ENCODE assay signal across 8 cellular contexts in genomic region chr6:44064089-44064947, GRCh38.
DNase-seq lines count a peak whose midpoint lies in the region; ATAC-seq and TF ChIP-seq lines count a peak whose summit lies in the region.

No MANE protein-coding gene starts in this region.

- intact Hi-C loops in natural killer cell (cut with micrococcal nuclease): no loop called here

- peak overlapping the region; percentile 0; the same call in 1 of the 2 replicates for H3K4me2 ChIP-seq in BLaER1

- H3K9me3 ChIP-seq in BLaER1: peaks cover 13% of the 10 kb centered on the region

- no peak for TF ChIP-seq CTCF in endothelial cell (IDR thresholded peaks at IDR 0.05; ENCODE audit: unreplicated experiment)
- no peak for TF ChIP-seq CTCF in natural killer cell (IDR thresholded peaks at IDR 0.05)

- peak overlapping the region; percentile 63 for H3K4me3 Mint-ChIP-seq in endothelial cell (ENCODE audit: unreplicated experiment)
- no peak overlapping the region for H3K4me3 Mint-ChIP-seq in natural killer cell

- H3K4me1 ChIP-seq in BLaER1: peaks cover 77% of the 10 kb centered on the region

- H3K4me1 Mint-ChIP-seq in endothelial cell (ENCODE audit: unreplicated experiment) (peaks cover 32% of the 10 kb centered on the region), natural killer cell (peaks cover under 1 to 8% of the 10 kb centered on the region in 2 donors)

- H3K27ac Mint-ChIP-seq in endothelial cell (ENCODE audit: unreplicated experiment) (peak overlapping the region; percentile 65), natural killer cell (peak overlapping the region in 1 of 2 donors; percentile 65)

- H3K27me3 Mint-ChIP-seq in endothelial cell (ENCODE audit: unreplicated experiment) (peaks cover 9% of the 10 kb centered on the region), natural killer cell (ENCODE audit: low read depth in 2 of 2) (peaks cover 0 to 7% of the 10 kb centered on the region in 2 donors)

- ATAC-seq in natural killer cell (peak; percentile 67 to 73 (median 72)), GM19467 (IDR thresholded peaks at IDR 0.05; ENCODE audit: unreplicated experiment) (no peak), GM19035 (IDR thresholded peaks at IDR 0.05; ENCODE audit: unreplicated experiment) (no peak), GM21825 (IDR thresholded peaks at IDR 0.05; ENCODE audit: unreplicated experiment) (no peak)

- H3K9me3 Mint-ChIP-seq in endothelial cell (ENCODE audit: unreplicated experiment) (no peaks in the 10 kb centered on the region), natural killer cell (no peaks in the 10 kb centered on the region)

- no peak overlapping the region for H3K4me3 ChIP-seq in BLaER1

- DNase-seq in LoVo (ENCODE audit: low spot score) (peak; percentile 19), endothelial cell (ENCODE audit: low spot score) (no peak), natural killer cell (no peak)
- DNase-seq in stimulated activated naive CD4-positive, alpha-beta T cell (lab: John Stamatoyannopoulos, UW): no peak

- no peaks in the 10 kb centered on the region for H4K20me1 ChIP-seq in BLaER1

- peaks cover 5% of the 10 kb centered on the region; the same call in 1 of the 2 replicates for H3K36me3 ChIP-seq in BLaER1

- no peak overlapping the region for H3K27ac ChIP-seq in BLaER1

- H3K27me3 ChIP-seq in BLaER1: no peaks in the 10 kb centered on the region

- no peak overlapping the region for H3K9ac ChIP-seq in BLaER1

- H3K36me3 Mint-ChIP-seq in endothelial cell (ENCODE audit: low read depth, unreplicated experiment) (no peaks in the 10 kb centered on the region), natural killer cell (no peaks in the 10 kb centered on the region)

Comparison
In these comparisons a context has a peak if more than half of its experiments do, and no peak if none do; other contexts are left out.
1. ATAC-seq: peak in natural killer cell (3 of 3); none in GM19467 (single experiment), GM19035 (single experiment) and GM21825 (single experiment).